ENCODE assay signal across 8 cellular contexts in the genomic region with DNA sequence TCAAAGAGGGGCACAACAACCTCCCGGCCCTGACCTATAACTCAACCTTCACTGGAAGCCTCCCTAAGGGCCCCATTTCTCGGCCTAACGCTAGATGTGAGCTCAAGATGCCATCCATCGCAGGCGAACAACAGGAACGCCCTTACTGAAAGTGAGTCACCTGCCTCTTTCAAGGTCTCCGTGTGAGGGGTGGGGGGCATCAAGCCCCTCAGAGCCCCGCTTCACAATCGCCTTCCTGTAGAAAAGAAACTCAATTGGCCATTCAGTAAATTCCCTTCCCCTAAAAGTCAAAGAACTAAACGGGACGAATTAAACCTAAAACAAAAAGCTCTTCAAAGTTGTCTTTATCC. TPM values are rescaled to one million over a fixed set of nuclear protein-coding genes. Genes with fewer than 3 reads are reported as not detected.
DNase-seq lines count a peak whose midpoint lies in the region; ATAC-seq and TF ChIP-seq lines count a peak whose summit lies in the region.

No MANE protein-coding gene starts in this region.

- H3K27me3 ChIP-seq in Loucy (ENCODE audit: insufficient read depth, low read length, poor library complexity, severe bottlenecking), result peaks cover 6% of the 10 kb centered on the region
- no peaks in the 10 kb centered on the region for H3K27me3 ChIP-seq in esophagus (ENCODE audit: control insufficient read depth in 1 of 2, insufficient read depth in 2 of 2, low read length in 2 of 2)

- peak overlapping the region; percentile 96 to 100 (median 100) for H3K4me3 Mint-ChIP-seq in naive B cell
- H3K4me3 Mint-ChIP-seq in stimulated activated naive CD8-positive, alpha-beta T cell treated with anti-CD3 and anti-CD28 coated beads, Interleukin-15, amount 100 ng/mL, for 72 hours, result peak overlapping the region; percentile 96 to 100

- peak overlapping the region; percentile 84 to 100 for H3K27ac ChIP-seq in esophagus (ENCODE audit: low read depth in 2 of 2, low read length in 1 of 2)

- DNase-seq in activated CD8-positive, alpha-beta memory T cell treated with anti-CD3 and anti-CD28 coated beads, Interleukin-2, amount 50 U/mL, for 48 hours, result peak; percentile 75
- DNase-seq in naive B cell, result peak; percentile 35
- peak; percentile 40 to 51 for DNase-seq in stimulated activated naive CD8-positive, alpha-beta T cell treated with anti-CD3 and anti-CD28 coated beads, Interleukin-15, amount 100 ng/mL, for 72 hours
- DNase-seq in ecto neural progenitor cell (ENCODE audit: low spot score), result no peak

- H3K4me3 ChIP-seq in Loucy (ENCODE audit: low read length, poor library complexity, severe bottlenecking) (peak overlapping the region; percentile 85), esophagus (ENCODE audit: low read depth in 1 of 2, low read length in 2 of 2) (peak overlapping the region; percentile 61 to 90)

- peaks cover 17% of the 10 kb centered on the region for H3K9me3 ChIP-seq in Loucy (ENCODE audit: insufficient read depth, low read depth, low read length)
- no peaks in the 10 kb centered on the region for H3K9me3 ChIP-seq in esophagus (ENCODE audit: control insufficient read depth in 2 of 2, insufficient read depth in 1 of 2, low read depth in 1 of 2, low read length in 1 of 2)

- peak overlapping the region; percentile 90 for H3K4me2 ChIP-seq in Loucy (ENCODE audit: low read depth, low read length, poor library complexity, severe bottlenecking)

- no peaks in the 10 kb centered on the region for H3K27me3 Mint-ChIP-seq in naive B cell
- no peaks in the 10 kb centered on the region for H3K27me3 Mint-ChIP-seq in stimulated activated naive CD8-positive, alpha-beta T cell treated with anti-CD3 and anti-CD28 coated beads, Interleukin-15, amount 100 ng/mL, for 72 hours

- WGBS in esophagus, 2 donors, result 0% methylated on average over 11 of the region's 11 CpGs

- H3K4me1 ChIP-seq in Loucy (ENCODE audit: insufficient read depth, low read length, poor library complexity, severe bottlenecking) (peaks cover 33% of the 10 kb centered on the region), esophagus (ENCODE audit: control insufficient read depth in 2 of 2, insufficient read depth in 2 of 2, low read length in 1 of 2) (peaks cover 0 to 5% of the 10 kb centered on the region in 2 donors)

- H3F3A ChIP-seq in Loucy (ENCODE audit: low read depth), result no peaks in the 10 kb centered on the region

- H4K20me1 ChIP-seq in Loucy (ENCODE audit: insufficient read depth, low read length, poor library complexity, severe bottlenecking), result peaks cover 11% of the 10 kb centered on the region

- H3K79me2 ChIP-seq in Loucy (ENCODE audit: insufficient read depth, low read length), result peaks cover 52% of the 10 kb centered on the region

- peak overlapping the region; percentile 95 to 98 (median 98) for H3K27ac Mint-ChIP-seq in naive B cell
- peak overlapping the region; percentile 97 to 98 for H3K27ac Mint-ChIP-seq in stimulated activated naive CD8-positive, alpha-beta T cell treated with anti-CD3 and anti-CD28 coated beads, Interleukin-15, amount 100 ng/mL, for 72 hours

- H3K9me3 Mint-ChIP-seq in naive B cell, result peaks cover 0 to 11% (median 9%) of the 10 kb centered on the region in 7 donors
- H3K9me3 Mint-ChIP-seq in stimulated activated naive CD8-positive, alpha-beta T cell treated with anti-CD3 and anti-CD28 coated beads, Interleukin-15, amount 100 ng/mL, for 72 hours, result peaks cover 12 to 14% of the 10 kb centered on the region in 2 donors

- H3K4me1 Mint-ChIP-seq in naive B cell, result peaks cover 28 to 39% (median 39%) of the 10 kb centered on the region in 3 donors
- peaks cover 24% of the 10 kb centered on the region for H3K4me1 Mint-ChIP-seq in stimulated activated naive CD8-positive, alpha-beta T cell treated with anti-CD3 and anti-CD28 coated beads, Interleukin-15, amount 100 ng/mL, for 72 hours

- ATAC-seq in GM18868 (IDR thresholded peaks at IDR 0.05; ENCODE audit: unreplicated experiment) (peak; percentile 34), naive B cell (ENCODE audit: low read depth in 2 of 2) (peak; percentile 38 to 40), GM18870 (IDR thresholded peaks at IDR 0.05; ENCODE audit: unreplicated experiment) (no peak)
- ATAC-seq in stimulated activated naive CD8-positive, alpha-beta T cell treated with anti-CD3 and anti-CD28 coated beads, Interleukin-15, amount 100 ng/mL, for 72 hours, result peak; percentile 73

- H2AFZ ChIP-seq in Loucy (ENCODE audit: low read length), result peak overlapping the region; percentile 98

- H3K9me2 ChIP-seq in Loucy (replicated peaks; ENCODE audit: low read depth, low read length), result no peaks in the 10 kb centered on the region

- no peak for TF ChIP-seq CTCF in Loucy (conservative IDR thresholded peaks at IDR 0.05; ENCODE audit: low read length)

- no peaks in the 10 kb centered on the region; the same call in 1 of the 2 replicates for H3K36me3 ChIP-seq in Loucy (ENCODE audit: insufficient read depth, low read length)
- H3K36me3 ChIP-seq in esophagus (ENCODE audit: control insufficient read depth in 2 of 2, insufficient read depth in 2 of 2, low read length in 1 of 2), result peaks cover 0 to 3% of the 10 kb centered on the region in 2 donors

- peaks cover 14 to 15% of the 10 kb centered on the region in 2 donors for H3K36me3 Mint-ChIP-seq in naive B cell

- peak overlapping the region; percentile 96 for H3K9ac ChIP-seq in Loucy (ENCODE audit: low read depth, low read length, poor library complexity, severe bottlenecking)

RNA-seq across cellular contexts. Expression of gene ZMYM6, which starts 0.7 kb away (rescaled TPM):
- 10 to 100 TPM in 1 of 2 donors, 1 to 10 TPM in 1; 5.9 to 12.3 TPM for polyA plus RNA-seq in esophagus
- polyA plus RNA-seq in naive B cell (ENCODE audit: low read depth in 6 of 6), result 10 to 100 TPM in 4 of 6 donors, 1 to 10 TPM in 2; 8.0 to 18.9 (median 12.7) TPM

RNA-seq across cellular contexts. Expression of gene TMEM35B, which starts 45.9 kb away (rescaled TPM):
- polyA plus RNA-seq in esophagus (10 to 100 TPM in 1 of 2 donors, 1 to 10 TPM in 1; 7.0 to 12.1 TPM), naive B cell (ENCODE audit: low read depth in 6 of 6) (10 to 100 TPM; 36.0 to 89.6 (median 77.9) TPM)

RNA-seq across cellular contexts. Expression of gene ZMYM1, which starts 48.1 kb away (rescaled TPM):
- polyA plus RNA-seq in esophagus (1 to 10 TPM; 3.1 to 7.8 TPM), naive B cell (ENCODE audit: low read depth in 6 of 6) (10 to 100 TPM; 10.7 to 15.7 (median 13.4) TPM)
